ENCODE assay signal across 8 cellular contexts in the genomic region with DNA sequence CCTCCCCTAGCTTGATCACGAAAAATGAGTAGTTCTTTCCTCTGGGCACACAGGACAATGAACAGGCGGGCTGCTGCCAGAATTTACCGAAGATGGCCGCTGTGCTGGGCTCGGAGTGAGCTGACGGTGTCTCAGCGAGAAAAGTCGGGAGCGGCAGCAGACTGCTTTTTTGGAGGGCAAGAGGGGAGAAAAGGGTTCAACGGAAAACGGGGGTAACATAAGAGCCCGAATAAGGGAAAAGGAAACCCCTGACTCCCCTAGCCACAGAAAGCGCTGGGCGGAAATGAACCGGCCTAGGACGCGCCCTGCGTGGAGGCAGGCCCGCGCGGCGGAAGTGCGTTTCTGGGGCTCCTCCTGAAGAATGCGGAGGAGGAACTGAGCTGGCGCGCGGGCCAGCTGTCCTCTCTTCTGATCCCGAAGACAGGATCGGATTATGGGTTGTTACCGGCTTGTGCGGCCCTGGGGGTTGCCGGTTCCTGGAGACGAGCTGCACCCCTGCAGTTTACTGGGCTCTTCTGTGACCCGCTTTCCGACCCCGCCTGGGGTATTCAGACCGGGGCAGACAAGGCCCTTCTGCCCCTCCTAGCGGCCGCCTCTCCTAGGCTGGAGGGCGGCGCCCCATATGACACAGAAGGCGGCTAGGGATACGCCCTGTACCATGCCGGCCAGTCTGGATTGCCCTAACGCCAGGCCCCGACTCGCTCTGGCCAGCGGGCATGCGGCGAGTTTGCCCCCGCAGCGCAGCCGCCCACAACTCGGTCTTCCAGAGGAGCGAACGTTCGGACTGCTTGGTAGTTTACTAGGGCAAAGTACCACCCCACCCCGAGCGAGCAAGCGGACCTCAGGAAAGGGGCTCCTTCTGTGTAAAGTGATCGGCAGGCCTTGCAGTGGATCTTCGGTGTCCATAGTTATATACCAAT. TPM values are rescaled to one million over a fixed set of nuclear protein-coding genes. Genes with fewer than 3 reads are reported as not detected.
A peak's percentile ranks its signal among the peaks of the same experiment; 100 is the strongest.
DNase-seq lines count a peak whose midpoint lies in the region; ATAC-seq and TF ChIP-seq lines count a peak whose summit lies in the region.

No MANE protein-coding gene starts in this region.

- peaks cover 21% of the 10 kb centered on the region for H4K20me1 ChIP-seq in osteoblast (ENCODE audit: insufficient read depth, low read length)

- DNase-seq in GDM1 (lab: John Stamatoyannopoulos, UW) = peak; percentile 74
- DNase-seq in H4 (ENCODE audit: low spot score) = peak; percentile 77
- no peak for DNase-seq in LNCaP clone FGC (ENCODE audit: low read depth)
- peak; percentile 90 to 94 for DNase-seq in SJCRH30
- peak; percentile 89 for DNase-seq in activated naive CD4-positive, alpha-beta T cell treated with anti-CD3 and anti-CD28 coated beads for 36 hours
- peak; percentile 88 for DNase-seq in globus pallidus (ENCODE audit: low spot score)
- DNase-seq in osteoblast (ENCODE audit: insufficient read length, low spot score, missing footprints) = peak; percentile 94
- peak; percentile 69 for DNase-seq in thoracic aorta (ENCODE audit: low spot score)

- no peaks in the 10 kb centered on the region for H3K9me3 Mint-ChIP-seq in activated naive CD4-positive, alpha-beta T cell treated with anti-CD3 and anti-CD28 coated beads for 36 hours

- CTCF ChIA-PET in activated naive CD4-positive, alpha-beta T cell treated with anti-CD3 and anti-CD28 coated beads for 36 hours (lab: Charles Lee) = interaction anchor here (0.5 to 8.3 kb wide), 7 partner anchors 18 to 505 kb away, joined by 3 to 140 read pairs (median 7); a partner anchor contains a TSS

- H3K27ac Mint-ChIP-seq in activated naive CD4-positive, alpha-beta T cell treated with anti-CD3 and anti-CD28 coated beads for 36 hours = peak overlapping the region; percentile 100

- peak; percentile 55 for TF ChIP-seq CTCF in LNCaP clone FGC (IDR thresholded peaks at IDR 0.05; ENCODE audit: control insufficient read depth, extremely low read depth, insufficient read depth)
- peak; percentile 34 for TF ChIP-seq CTCF in osteoblast (IDR thresholded peaks at IDR 0.05; ENCODE audit: extremely low read depth, low read depth, low read length)
- peak; percentile 36 for TF ChIP-seq CTCF in thoracic aorta (IDR thresholded peaks at IDR 0.05)

- H3K36me3 Mint-ChIP-seq in activated naive CD4-positive, alpha-beta T cell treated with anti-CD3 and anti-CD28 coated beads for 36 hours (ENCODE audit: low read depth) = peaks cover 3% of the 10 kb centered on the region

- H3K36me3 ChIP-seq in SJCRH30 (no peaks in the 10 kb centered on the region), osteoblast (ENCODE audit: insufficient read depth, low read length) (peaks cover 4% of the 10 kb centered on the region), thoracic aorta (no peaks in the 10 kb centered on the region)

- H3K27ac ChIP-seq in SJCRH30 = peak overlapping the region; percentile 96
- H3K27ac ChIP-seq in osteoblast (ENCODE audit: low read depth, low read length) = peak overlapping the region; percentile 100
- peak overlapping the region; percentile 97 to 98 for H3K27ac ChIP-seq in thoracic aorta

- no peaks in the 10 kb centered on the region for H3K27me3 ChIP-seq in SJCRH30
- H3K27me3 ChIP-seq in osteoblast (ENCODE audit: insufficient read depth, low read length) = no peaks in the 10 kb centered on the region
- H3K27me3 ChIP-seq in thoracic aorta (replicated peaks; ENCODE audit: insufficient read depth) = no peaks in the 10 kb centered on the region

- H3K4me2 ChIP-seq in osteoblast (ENCODE audit: insufficient read depth, low read length) = peak overlapping the region; percentile 83

- peak; percentile 84 for ATAC-seq in thoracic aorta (ENCODE audit: insufficient number of reproducible peaks, low FRiP score, low read depth)

- peaks cover 65% of the 10 kb centered on the region for H3K4me1 Mint-ChIP-seq in activated naive CD4-positive, alpha-beta T cell treated with anti-CD3 and anti-CD28 coated beads for 36 hours (ENCODE audit: low read depth)

- H3K9me3 ChIP-seq in SJCRH30 (replicated peaks) = no peaks in the 10 kb centered on the region
- no peaks in the 10 kb centered on the region for H3K9me3 ChIP-seq in osteoblast (ENCODE audit: low read depth, low read length)
- no peaks in the 10 kb centered on the region for H3K9me3 ChIP-seq in thoracic aorta

- H3K4me1 ChIP-seq in SJCRH30 = peaks cover 38% of the 10 kb centered on the region
- peaks cover 71% of the 10 kb centered on the region for H3K4me1 ChIP-seq in osteoblast (ENCODE audit: insufficient read depth, low read length)
- H3K4me1 ChIP-seq in thoracic aorta (ENCODE audit: control insufficient read depth in 1 of 2, low read depth in 2 of 2) = peaks cover 42 to 44% of the 10 kb centered on the region in 2 donors

- peaks cover 41% of the 10 kb centered on the region for H3K79me2 ChIP-seq in osteoblast (ENCODE audit: insufficient read depth, low read length)

- H3K4me3 ChIP-seq in LNCaP clone FGC (ENCODE audit: low read depth, low read length) (peak overlapping the region; percentile 70), SJCRH30 (peak overlapping the region; percentile 69), osteoblast (ENCODE audit: insufficient read depth, low read length) (peak overlapping the region; percentile 74), thoracic aorta (peak overlapping the region; percentile 89)

- H2AFZ ChIP-seq in osteoblast (ENCODE audit: low read length) = peak overlapping the region; percentile 75

- H3K4me3 Mint-ChIP-seq in activated naive CD4-positive, alpha-beta T cell treated with anti-CD3 and anti-CD28 coated beads for 36 hours = peak overlapping the region; percentile 98

- intact Hi-C loops in activated naive CD4-positive, alpha-beta T cell treated with anti-CD3 and anti-CD28 coated beads for 36 hours (cut with micrococcal nuclease) = loop anchor here (1.0 to 5.0 kb wide), 5 partner anchors 19 to 548 kb away; a partner anchor contains a TSS

- H3K27me3 Mint-ChIP-seq in activated naive CD4-positive, alpha-beta T cell treated with anti-CD3 and anti-CD28 coated beads for 36 hours (ENCODE audit: low read depth) = no peaks in the 10 kb centered on the region

RNA-seq across cellular contexts. Expression of a gene that starts 30.1 kb away (rescaled TPM):
- 19.4 and 38.2 TPM in 2 replicates for total RNA-seq in H4 (2014; rRNA removed; shearing (Covaris generic))
- total RNA-seq in SJCRH30 (2014; rRNA removed; shearing (Covaris generic)) = 50.1 and 68.3 TPM in 2 replicates
- total RNA-seq in activated naive CD4-positive, alpha-beta T cell treated with anti-CD3 and anti-CD28 coated beads for 36 hours = 10 to 100 TPM; 63.3 to 63.4 TPM
- total RNA-seq in osteoblast (108 and 124 TPM in 2 replicates), thoracic aorta (100 to 1,000 TPM; 139 to 140 TPM)
